Comparison of ENCODE assay signal across 13 cellular contexts in the genomic region with DNA sequence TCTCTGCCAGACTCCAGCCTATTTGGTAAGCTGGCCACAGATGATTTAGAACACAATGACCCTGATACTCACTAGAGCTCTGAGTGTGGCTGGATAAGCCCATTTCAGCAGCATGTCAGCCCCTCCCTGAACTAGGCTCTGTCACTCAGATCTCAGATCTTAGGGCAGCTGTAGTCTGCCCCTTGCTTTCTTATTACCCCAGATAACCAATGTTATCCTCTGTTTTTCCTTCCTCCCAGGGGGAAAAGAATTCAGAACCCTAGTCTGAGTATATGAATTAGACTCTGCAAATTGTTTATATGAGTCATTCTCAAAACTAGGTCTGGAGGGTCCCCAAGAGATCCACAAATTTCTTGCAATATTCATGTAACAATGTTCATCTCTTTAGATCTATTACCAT.
DNase-seq lines count a peak whose midpoint lies in the region; ATAC-seq and TF ChIP-seq lines count a peak whose summit lies in the region.
"Had no signal": no experiment of that assay in that cellular context is flagged by ENCODE, and none has a peak within 500 bp of the region (broad histone marks: within the 10 kb centered on the region; RNA-seq: fewer than 3 reads in every experiment).

No MANE protein-coding gene starts in this region.

- H3K4me3 ChIP-seq in astrocyte of the spinal cord (ENCODE audit: low read depth, low read length) (no peak overlapping the region), left lung (no peak overlapping the region), HAP-1 (no peak overlapping the region)

- ATAC-seq in left lung (peak; percentile 24), GM21447 (IDR thresholded peaks at IDR 0.05; ENCODE audit: unreplicated experiment) (no peak)
- ATAC-seq: effector memory CD8-positive, alpha-beta T cell had no signal

- H3K27ac ChIP-seq in left lung = peak overlapping the region in 1 of 2 donors; percentile 48

- no peak for TF ChIP-seq CTCF in astrocyte of the spinal cord (IDR thresholded peaks at IDR 0.05; ENCODE audit: low read depth, low read length)
- no peak for TF ChIP-seq CTCF in left lung (IDR thresholded peaks at IDR 0.05)

- H3K9me3 ChIP-seq in left lung (no peaks in the 10 kb centered on the region), HAP-1 (no peaks in the 10 kb centered on the region)

- DNase-seq in AG08395 (ENCODE audit: low spot score) (peak; percentile 65), HT1080 (ENCODE audit: low read depth) (peak; percentile 67), astrocyte of the spinal cord (ENCODE audit: low read depth, low spot score) (peak; percentile 72), left lung (no peak), HAP-1 (ENCODE audit: low spot score in 2 of 2) (no peak), activated gamma-delta T cell (lab: John Stamatoyannopoulos, UW) (no peak), dedifferentiated amniotic fluid mesenchymal stem cell (ENCODE audit: extremely low spot score) (no peak)
- DNase-seq: activated CD8-positive, alpha-beta memory T cell treated with anti-CD3 and anti-CD28 coated beads, Interleukin-2, amount 50 U/mL, for 4 hours; CD4-positive, CD25-positive, alpha-beta regulatory T cell; effector memory CD8-positive, alpha-beta T cell; NCI-H1092 treated with DMSO at 0.1 percent for 48 hours; stimulated activated CD4-positive, alpha-beta T cell treated with anti-CD3 and anti-CD28 coated beads, Interleukin-4, amount 100 ng/mL, for 24 hours had no signal

- no peaks in the 10 kb centered on the region for H3K36me3 ChIP-seq in left lung
- H3K36me3 ChIP-seq in HAP-1 (replicated peaks) = no peaks in the 10 kb centered on the region

- intact Hi-C loops in left lung (cut with DNase I) = no loop called here

- H3K4me1 ChIP-seq in left lung (no peaks in the 10 kb centered on the region), HAP-1 (no peaks in the 10 kb centered on the region)

- in situ Hi-C loops in astrocyte of the spinal cord (cut with HindIII; ENCODE audit: low sequenced_read_pairs) (no loop called here), HAP-1 (cut with MboI; ENCODE audit: low sequenced_read_pairs) (no loop called here)

- H3K27me3 ChIP-seq in left lung (no peaks in the 10 kb centered on the region), HAP-1 (ENCODE audit: low read depth) (no peaks in the 10 kb centered on the region)

Comparison
In these comparisons a context has a peak if more than half of its experiments do, and no peak if none do; other contexts are left out.
1. DNase-seq: peak in AG08395 (single experiment), HT1080 (single experiment) and astrocyte of the spinal cord (single experiment); none in left lung (0 of 2), HAP-1 (0 of 2), activated gamma-delta T cell (single experiment) and dedifferentiated amniotic fluid mesenchymal stem cell (single experiment).